8 cellular contexts compared by ENCODE assay signal in the genomic region with DNA sequence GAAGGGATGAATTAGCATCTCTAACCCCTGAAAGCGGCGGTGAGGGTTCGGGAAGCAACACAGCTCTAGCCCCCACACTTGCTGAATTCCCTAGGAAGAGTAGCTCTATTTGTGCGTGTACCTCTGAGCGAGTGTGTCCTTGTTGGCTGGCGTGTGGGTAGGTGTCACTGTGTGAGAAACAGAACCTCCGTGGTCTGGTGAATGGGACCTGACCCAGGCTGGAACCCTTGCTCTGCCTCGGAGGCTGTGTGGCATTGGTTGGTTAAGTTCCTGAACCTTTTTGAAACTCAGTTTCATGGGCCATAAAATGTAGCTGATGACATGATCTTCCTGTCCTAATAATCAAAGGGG. TPM values are rescaled to one million over a fixed set of nuclear protein-coding genes. Genes with fewer than 3 reads are reported as not detected.
DNase-seq lines count a peak whose midpoint lies in the region; ATAC-seq and TF ChIP-seq lines count a peak whose summit lies in the region.

No MANE protein-coding gene starts in this region.

- H3K27ac ChIP-seq in GM23338 (ENCODE audit: low read depth) (no peak overlapping the region), VCaP (peak overlapping the region; percentile 94), ovary (no peak overlapping the region)

- H3K79me2 ChIP-seq in GM23338 (replicated peaks; ENCODE audit: insufficient read depth) = peaks cover 21% of the 10 kb centered on the region

- TF ChIP-seq POLR2A in ovary (IDR thresholded peaks at IDR 0.05) = no peak

- H3K36me3 Mint-ChIP-seq in GM23338 (ENCODE audit: low read depth) = peaks cover 2% of the 10 kb centered on the region; the same call in 1 of the 3 replicates

- H3K4me1 Mint-ChIP-seq in GM23338 = peaks cover 22% of the 10 kb centered on the region

- no peak for DNase-seq in AG04449 (ENCODE audit: low read depth, low spot score)
- DNase-seq in GM23338 (ENCODE audit: low spot score) = no peak
- no peak for DNase-seq in kidney epithelial cell (ENCODE audit: low read depth)
- no peak for DNase-seq in superior temporal gyrus (ENCODE audit: extremely low spot score)
- no peak for DNase-seq in cerebellum (ENCODE audit: low spot score)
- no peak for DNase-seq in KG1 (lab: John Stamatoyannopoulos, UW)
- no peak for DNase-seq in ovary

- peak overlapping the region; percentile 72 for H3K4me2 ChIP-seq in GM23338

- no peaks in the 10 kb centered on the region for H3K36me3 ChIP-seq in GM23338 (ENCODE audit: insufficient read depth)
- H3K36me3 ChIP-seq in kidney epithelial cell (ENCODE audit: control insufficient read depth, insufficient read depth, low read length) = peaks cover 2% of the 10 kb centered on the region
- H3K36me3 ChIP-seq in ovary = no peaks in the 10 kb centered on the region

- H3K27ac Mint-ChIP-seq in GM23338 = no peak overlapping the region

- POLR2A ChIA-PET in AG04449 (lab: Yijun Ruan, JAX) = interaction anchor here (0.6 to 1.2 kb wide), 2 partner anchors 9 to 10 kb away, joined by 3 read pairs; partner anchors contain the start of genes CYB561D2 and NPRL2

- H4K20me1 ChIP-seq in GM23338 (replicated peaks; ENCODE audit: insufficient read depth) = peaks cover 24% of the 10 kb centered on the region

- H3K4me3 Mint-ChIP-seq in GM23338 = peak overlapping the region; percentile 93

- H3K27me3 ChIP-seq in GM23338 (ENCODE audit: insufficient read depth) (peaks cover 11% of the 10 kb centered on the region; the same call in 1 of the 2 replicates), kidney epithelial cell (ENCODE audit: control insufficient read depth, insufficient read depth, low read length) (no peaks in the 10 kb centered on the region), ovary (no peaks in the 10 kb centered on the region)

- H3K9me3 Mint-ChIP-seq in GM23338 = no peaks in the 10 kb centered on the region; the same call in 2 of the 3 replicates

- H2AFZ ChIP-seq in GM23338 = peak overlapping the region; percentile 93

- no peaks in the 10 kb centered on the region for H3F3A ChIP-seq in GM23338 (replicated peaks; ENCODE audit: low read depth)

- intact Hi-C loops in ovary (cut with DNase I) = loop anchor here in 2 of 4 donors (10.0 kb wide), 2 partner anchors 245 to 1145 kb away; partner anchors contain the start of gene DCAF1 (in 1 of the 2)

- CTCF ChIA-PET in AG04449 (lab: Yijun Ruan, JAX) = interaction anchor here (1.3 to 1.5 kb wide), 3 partner anchors 12 to 183 kb away, joined by 3 to 5 read pairs (median 5); partner anchors contain the start of gene RASSF1

- H3K4me1 ChIP-seq in GM23338 (ENCODE audit: insufficient read depth) (peaks cover 10% of the 10 kb centered on the region; the same call in 1 of the 2 replicates), ovary (ENCODE audit: insufficient read depth) (peaks cover 24% of the 10 kb centered on the region)

- ATAC-seq in GM23338 = peak; percentile 1

- peak overlapping the region; percentile 38 for H3K4me3 ChIP-seq in AG04449 (ENCODE audit: low read depth, low read length)
- peak overlapping the region; percentile 75 for H3K4me3 ChIP-seq in GM23338
- H3K4me3 ChIP-seq in kidney epithelial cell (ENCODE audit: low read depth, low read length) = peak overlapping the region; percentile 28
- H3K4me3 ChIP-seq in ovary = no peak overlapping the region

- TF ChIP-seq CTCF in AG04449 (IDR thresholded peaks at IDR 0.05; ENCODE audit: insufficient read depth, low read length, missing control alignments) (no peak), GM23338 (conservative IDR thresholded peaks at IDR 0.05; ENCODE audit: low read depth in 2 of 2) (no peak), VCaP (conservative IDR thresholded peaks at IDR 0.05) (no peak), kidney epithelial cell (IDR thresholded peaks at IDR 0.05; ENCODE audit: insufficient read depth, low read length, poor library complexity, severe bottlenecking) (no peak), ovary (IDR thresholded peaks at IDR 0.05) (no peak)

- no peaks in the 10 kb centered on the region for H3K9me3 ChIP-seq in ovary

- H3K9me2 ChIP-seq in GM23338 (ENCODE audit: insufficient read depth) = no peaks in the 10 kb centered on the region

- 12 to 16% (median 14%) methylated on average over 8 of the region's 8 CpGs for WGBS in ovary, 3 donors

- peaks cover 18% of the 10 kb centered on the region for H3K27me3 Mint-ChIP-seq in GM23338 (ENCODE audit: insufficient read depth, low read depth, poor library complexity)

- TF ChIP-seq EP300 in ovary (IDR thresholded peaks at IDR 0.05) = no peak

TF ChIP-seq in GM23338, 12 proteins besides CTCF, POLR2A, EP300 and RAD21:
- TF ChIP-seq POLR2AphosphoS5 (IDR thresholded peaks at IDR 0.05; ENCODE audit: low read depth) (peak; percentile 14; the same call in 1 of the 2 replicates), EZH2phosphoT487 (IDR thresholded peaks at IDR 0.05; ENCODE audit: unreplicated experiment) (no peak)
TF ChIP-seq in GM23338: peak in this region for 1.

RNA-seq across cellular contexts. Expression of gene TMEM115, which starts 0.4 kb away (rescaled TPM):
- 41.9 and 49.2 TPM in 2 replicates for total RNA-seq in GM23338 (2014; rRNA removed; shearing (Covaris generic))
- polyA plus RNA-seq in GM23338 (2016; fragmentation: Nextera tagmentation; extraction: Ambion mirVana) (17.8 and 19.3 TPM in 2 replicates), ovary (10 to 100 TPM in 1 of 2 donors, 1 to 10 TPM in 1; 8.5 to 40.2 TPM)
- total RNA-seq in kidney epithelial cell (82.5 and 90.0 TPM in 2 replicates), cerebellum (16.4 TPM), ovary (10 to 100 TPM; 32.3 to 58.4 (median 36.9) TPM)

RNA-seq across cellular contexts. Expression of gene CYB561D2, which starts 9.1 kb away (rescaled TPM):
- total RNA-seq in GM23338 (2014; rRNA removed; shearing (Covaris generic)) = 11.5 and 18.2 TPM in 2 replicates
- polyA plus RNA-seq in GM23338 (2016; fragmentation: Nextera tagmentation; extraction: Ambion mirVana) (10.0 and 10.1 TPM in 2 replicates), ovary (10 to 100 TPM in 1 of 2 donors, 1 to 10 TPM in 1; 4.5 to 10.8 TPM)
- total RNA-seq in kidney epithelial cell (22.3 and 24.0 TPM in 2 replicates), cerebellum (10.1 TPM), ovary (10 to 100 TPM in 3 of 7 donors, 1 to 10 TPM in 4; 8.0 to 17.1 (median 9.6) TPM)

RNA-seq across cellular contexts. Expression of gene NPRL2, which starts 9.2 kb away (rescaled TPM):
- total RNA-seq in GM23338 (2014; rRNA removed; shearing (Covaris generic)) = 22.3 and 35.6 TPM in 2 replicates
- polyA plus RNA-seq in GM23338 (2016; fragmentation: Nextera tagmentation; extraction: Ambion mirVana) (27.7 and 31.7 TPM in 2 replicates), ovary (10 to 100 TPM; 21.8 to 21.9 TPM)
- total RNA-seq in kidney epithelial cell (18.0 and 19.0 TPM in 2 replicates), cerebellum (22.4 TPM), ovary (10 to 100 TPM; 19.4 to 26.3 (median 22.4) TPM)

RNA-seq across cellular contexts. Expression of gene ZMYND10, which starts 14.2 kb away (rescaled TPM):
- 0.31 TPM in 2 replicates for total RNA-seq in GM23338 (2014; rRNA removed; shearing (Covaris generic))
- polyA plus RNA-seq in GM23338 (2016; fragmentation: Nextera tagmentation; extraction: Ambion mirVana) = 0.24 and 0.29 TPM in 2 replicates
- total RNA-seq in kidney epithelial cell = 1.7 TPM in 1 of 2 replicates, not detected in the other
- total RNA-seq in cerebellum = 5.4 TPM
- total RNA-seq in ovary = 10 to 100 TPM in 2 of 7 donors, 1 to 10 TPM in 5; 1.0 to 75.1 (median 3.4) TPM
- polyA plus RNA-seq in ovary = under 1 TPM; 0.50 to 0.81 TPM

RNA-seq across cellular contexts. Expression of gene RASSF1, which starts 19.1 kb away (rescaled TPM):
- 12.8 and 15.7 TPM in 2 replicates for total RNA-seq in GM23338 (2014; rRNA removed; shearing (Covaris generic))
- polyA plus RNA-seq in GM23338 (2016; fragmentation: Nextera tagmentation; extraction: Ambion mirVana) (9.6 TPM in 2 replicates), ovary (10 to 100 TPM; 12.5 to 27.4 TPM)
- total RNA-seq in kidney epithelial cell (16.6 and 19.9 TPM in 2 replicates), cerebellum (11.3 TPM), ovary (10 to 100 TPM; 16.2 to 32.6 (median 25.5) TPM)
